In the genomic region with DNA sequence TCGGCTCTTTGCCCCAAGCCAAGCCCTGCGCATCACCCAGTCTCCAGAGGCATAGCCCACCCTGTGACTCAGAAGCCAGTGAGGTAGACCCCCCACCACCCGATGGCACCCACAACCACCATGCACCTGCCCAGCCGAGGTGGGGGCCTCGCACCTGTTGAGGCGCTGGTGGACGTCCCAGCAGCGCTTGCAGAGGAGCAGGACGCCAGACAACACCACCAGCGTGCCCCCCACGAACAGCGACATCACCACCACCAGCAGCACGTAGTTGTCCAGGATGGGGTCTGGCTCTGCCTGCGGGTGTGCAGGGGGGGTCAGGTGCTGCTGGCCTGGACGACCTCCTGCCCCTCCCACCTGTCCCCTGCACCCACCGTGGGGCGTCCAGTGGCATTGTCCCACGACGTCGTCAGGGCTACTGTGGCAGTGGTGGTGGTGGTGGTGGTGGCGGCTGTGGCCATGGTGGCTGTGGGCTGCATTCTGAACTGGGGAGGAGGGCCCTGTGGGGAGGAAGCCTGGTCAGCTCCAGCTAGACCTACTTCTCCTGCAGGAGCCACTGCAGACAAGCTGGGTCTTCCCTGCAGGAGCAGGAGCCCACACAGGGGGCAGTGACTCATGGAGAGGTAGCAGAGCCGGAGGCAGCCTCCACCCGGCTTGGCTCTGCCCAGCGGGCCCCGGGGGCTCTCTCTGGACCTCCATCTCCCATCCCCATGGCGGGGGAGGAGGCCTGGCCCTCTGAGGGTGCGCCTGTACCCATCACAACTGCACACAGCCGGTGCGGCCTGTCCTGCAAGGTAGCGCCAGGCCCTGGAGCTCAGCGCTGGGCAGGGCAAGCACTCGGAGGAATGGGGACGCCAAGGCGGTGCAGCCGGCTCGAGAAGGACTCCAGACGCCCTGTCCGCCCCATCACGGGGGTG, we compare ENCODE assay signal across 1 cellular context.
A peak's percentile ranks its signal among the peaks of the same experiment; 100 is the strongest.
TF ChIP-seq lines count a peak whose summit lies in the region.

No MANE protein-coding gene starts in this region.

TF ChIP-seq in HEK293, 187 proteins besides CTCF, POLR2A, EP300 and RAD21 (continued from another document):
- TF ChIP-seq, protein P1, sequence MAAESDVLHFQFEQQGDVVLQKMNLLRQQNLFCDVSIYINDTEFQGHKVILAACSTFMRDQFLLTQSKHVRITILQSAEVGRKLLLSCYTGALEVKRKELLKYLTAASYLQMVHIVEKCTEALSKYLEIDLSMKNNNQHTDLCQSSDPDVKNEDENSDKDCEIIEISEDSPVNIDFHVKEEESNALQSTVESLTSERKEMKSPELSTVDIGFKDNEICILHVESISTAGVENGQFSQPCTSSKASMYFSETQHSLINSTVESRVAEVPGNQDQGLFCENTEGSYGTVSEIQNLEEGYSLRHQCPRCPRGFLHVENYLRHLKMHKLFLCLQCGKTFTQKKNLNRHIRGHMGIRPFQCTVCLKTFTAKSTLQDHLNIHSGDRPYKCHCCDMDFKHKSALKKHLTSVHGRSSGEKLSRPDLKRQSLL (tag by site-specific recombination; IDR thresholded peaks at IDR 0.05), result peak; percentile 53; the same call in 1 of the 2 replicates
- TF ChIP-seq, protein P2, sequence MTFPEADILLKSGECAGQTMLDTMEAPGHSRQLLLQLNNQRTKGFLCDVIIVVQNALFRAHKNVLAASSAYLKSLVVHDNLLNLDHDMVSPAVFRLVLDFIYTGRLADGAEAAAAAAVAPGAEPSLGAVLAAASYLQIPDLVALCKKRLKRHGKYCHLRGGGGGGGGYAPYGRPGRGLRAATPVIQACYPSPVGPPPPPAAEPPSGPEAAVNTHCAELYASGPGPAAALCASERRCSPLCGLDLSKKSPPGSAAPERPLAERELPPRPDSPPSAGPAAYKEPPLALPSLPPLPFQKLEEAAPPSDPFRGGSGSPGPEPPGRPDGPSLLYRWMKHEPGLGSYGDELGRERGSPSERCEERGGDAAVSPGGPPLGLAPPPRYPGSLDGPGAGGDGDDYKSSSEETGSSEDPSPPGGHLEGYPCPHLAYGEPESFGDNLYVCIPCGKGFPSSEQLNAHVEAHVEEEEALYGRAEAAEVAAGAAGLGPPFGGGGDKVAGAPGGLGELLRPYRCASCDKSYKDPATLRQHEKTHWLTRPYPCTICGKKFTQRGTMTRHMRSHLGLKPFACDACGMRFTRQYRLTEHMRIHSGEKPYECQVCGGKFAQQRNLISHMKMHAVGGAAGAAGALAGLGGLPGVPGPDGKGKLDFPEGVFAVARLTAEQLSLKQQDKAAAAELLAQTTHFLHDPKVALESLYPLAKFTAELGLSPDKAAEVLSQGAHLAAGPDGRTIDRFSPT (tag by site-specific recombination; IDR thresholded peaks at IDR 0.05), result peak; percentile 28; the same call in 1 of the 2 replicates
- TF ChIP-seq ZNF335 (tag by site-specific recombination; conservative IDR thresholded peaks at IDR 0.05), result no peak
- TF ChIP-seq, protein P3, sequence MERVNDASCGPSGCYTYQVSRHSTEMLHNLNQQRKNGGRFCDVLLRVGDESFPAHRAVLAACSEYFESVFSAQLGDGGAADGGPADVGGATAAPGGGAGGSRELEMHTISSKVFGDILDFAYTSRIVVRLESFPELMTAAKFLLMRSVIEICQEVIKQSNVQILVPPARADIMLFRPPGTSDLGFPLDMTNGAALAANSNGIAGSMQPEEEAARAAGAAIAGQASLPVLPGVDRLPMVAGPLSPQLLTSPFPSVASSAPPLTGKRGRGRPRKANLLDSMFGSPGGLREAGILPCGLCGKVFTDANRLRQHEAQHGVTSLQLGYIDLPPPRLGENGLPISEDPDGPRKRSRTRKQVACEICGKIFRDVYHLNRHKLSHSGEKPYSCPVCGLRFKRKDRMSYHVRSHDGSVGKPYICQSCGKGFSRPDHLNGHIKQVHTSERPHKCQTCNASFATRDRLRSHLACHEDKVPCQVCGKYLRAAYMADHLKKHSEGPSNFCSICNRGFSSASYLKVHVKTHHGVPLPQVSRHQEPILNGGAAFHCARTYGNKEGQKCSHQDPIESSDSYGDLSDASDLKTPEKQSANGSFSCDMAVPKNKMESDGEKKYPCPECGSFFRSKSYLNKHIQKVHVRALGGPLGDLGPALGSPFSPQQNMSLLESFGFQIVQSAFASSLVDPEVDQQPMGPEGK (tag by site-specific recombination; IDR thresholded peaks at IDR 0.05), result peak; percentile 37
- TF ChIP-seq, protein P4, sequence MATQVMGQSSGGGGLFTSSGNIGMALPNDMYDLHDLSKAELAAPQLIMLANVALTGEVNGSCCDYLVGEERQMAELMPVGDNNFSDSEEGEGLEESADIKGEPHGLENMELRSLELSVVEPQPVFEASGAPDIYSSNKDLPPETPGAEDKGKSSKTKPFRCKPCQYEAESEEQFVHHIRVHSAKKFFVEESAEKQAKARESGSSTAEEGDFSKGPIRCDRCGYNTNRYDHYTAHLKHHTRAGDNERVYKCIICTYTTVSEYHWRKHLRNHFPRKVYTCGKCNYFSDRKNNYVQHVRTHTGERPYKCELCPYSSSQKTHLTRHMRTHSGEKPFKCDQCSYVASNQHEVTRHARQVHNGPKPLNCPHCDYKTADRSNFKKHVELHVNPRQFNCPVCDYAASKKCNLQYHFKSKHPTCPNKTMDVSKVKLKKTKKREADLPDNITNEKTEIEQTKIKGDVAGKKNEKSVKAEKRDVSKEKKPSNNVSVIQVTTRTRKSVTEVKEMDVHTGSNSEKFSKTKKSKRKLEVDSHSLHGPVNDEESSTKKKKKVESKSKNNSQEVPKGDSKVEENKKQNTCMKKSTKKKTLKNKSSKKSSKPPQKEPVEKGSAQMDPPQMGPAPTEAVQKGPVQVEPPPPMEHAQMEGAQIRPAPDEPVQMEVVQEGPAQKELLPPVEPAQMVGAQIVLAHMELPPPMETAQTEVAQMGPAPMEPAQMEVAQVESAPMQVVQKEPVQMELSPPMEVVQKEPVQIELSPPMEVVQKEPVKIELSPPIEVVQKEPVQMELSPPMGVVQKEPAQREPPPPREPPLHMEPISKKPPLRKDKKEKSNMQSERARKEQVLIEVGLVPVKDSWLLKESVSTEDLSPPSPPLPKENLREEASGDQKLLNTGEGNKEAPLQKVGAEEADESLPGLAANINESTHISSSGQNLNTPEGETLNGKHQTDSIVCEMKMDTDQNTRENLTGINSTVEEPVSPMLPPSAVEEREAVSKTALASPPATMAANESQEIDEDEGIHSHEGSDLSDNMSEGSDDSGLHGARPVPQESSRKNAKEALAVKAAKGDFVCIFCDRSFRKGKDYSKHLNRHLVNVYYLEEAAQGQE (tag by site-specific recombination; IDR thresholded peaks at IDR 0.05), result no peak
- no peak for TF ChIP-seq ZNF791 (tag by site-specific recombination; IDR thresholded peaks at IDR 0.05)
- peak; percentile 58 for TF ChIP-seq ZNF600 (tag by site-specific recombination; IDR thresholded peaks at IDR 0.05)
- peak; percentile 62; the same call in 1 of the 2 replicates for TF ChIP-seq SCRT1 (tag by site-specific recombination; IDR thresholded peaks at IDR 0.05; ENCODE audit: borderline replicate concordance)
- peak; percentile 92 for TF ChIP-seq SCRT2 (tag by site-specific recombination; IDR thresholded peaks at IDR 0.05)
- peak; percentile 83 for TF ChIP-seq ZNF223 (tag by site-specific recombination; IDR thresholded peaks at IDR 0.05)
- no peak for TF ChIP-seq HOXD13 (CRISPR knock-in tag; IDR thresholded peaks at IDR 0.05; ENCODE audit: borderline replicate concordance)
- peak; percentile 84 for TF ChIP-seq ZIC2 (tag by site-specific recombination; IDR thresholded peaks at IDR 0.05)
- TF ChIP-seq KLF1 (tag by site-specific recombination; IDR thresholded peaks at IDR 0.05), result peak; percentile 28; the same call in 1 of the 2 replicates
- no peak for TF ChIP-seq SALL2 (tag by site-specific recombination; IDR thresholded peaks at IDR 0.05; ENCODE audit: borderline replicate concordance)
- TF ChIP-seq SP2 (tag by site-specific recombination; IDR thresholded peaks at IDR 0.05), result no peak
